28 cellular contexts compared by ENCODE assay signal in genomic region chr6:48318670-48319069, GRCh38.
A peak's percentile ranks its signal among the peaks of the same experiment; 100 is the strongest.
DNase-seq lines count a peak whose midpoint lies in the region; ATAC-seq, FAIRE-seq and TF ChIP-seq lines count a peak whose summit lies in the region.
"Had no signal": no experiment of that assay in that cellular context is flagged by ENCODE, and none has a peak within 500 bp of the region (broad histone marks: within the 10 kb centered on the region; RNA-seq: fewer than 3 reads in every experiment).

No MANE protein-coding gene starts in this region.

- no peak for FAIRE-seq in GM12878 (lab: Jason Lieb, UNC)
- FAIRE-seq: GM12892 had no signal

- in situ Hi-C loops in GM12878 (cut with MboI), result no loop called here

- RAD21 ChIA-PET in GM12878 (lab: Charles Lee; ENCODE audit: unreplicated experiment), result interaction anchor here (0.6 kb wide), 1 partner anchor 171 kb away, joined by 5 read pairs; no protein-coding TSS in a partner anchor

- H4K20me1 ChIP-seq in GM12878 (ENCODE audit: control insufficient read depth, insufficient read depth) (no peaks in the 10 kb centered on the region), PC-9 (ENCODE audit: insufficient read depth) (no peaks in the 10 kb centered on the region)

- H2AFZ ChIP-seq in GM12878 (ENCODE audit: control insufficient read depth, low read depth, low read length) (no peak overlapping the region), PC-9 (no peak overlapping the region)

- H3K27me3 ChIP-seq in GM12878 (replicated peaks in 1 of 2; ENCODE audit: control insufficient read depth in 2 of 2, insufficient read depth in 2 of 2, low read length in 1 of 2) (no peaks in the 10 kb centered on the region), PC-9 (ENCODE audit: insufficient read depth, low read depth) (no peaks in the 10 kb centered on the region)
- H3K27me3 ChIP-seq: BE2C, cardiac muscle cell, colonic mucosa, heart right ventricle, ovary, suprapubic skin had no signal

- peak; percentile 21; the same call in 2 of the 3 replicates for ATAC-seq in GM12878
- no peak for ATAC-seq in mucosa of descending colon
- ATAC-seq in HG03280 (IDR thresholded peaks at IDR 0.05; ENCODE audit: unreplicated experiment), result no peak
- ATAC-seq: heart right ventricle had no signal

- H3K36me3 ChIP-seq in HEK293 (ENCODE audit: control insufficient read depth in 2 of 2, insufficient read depth in 1 of 2, low read length in 2 of 2), result no peaks in the 10 kb centered on the region
- H3K36me3 ChIP-seq in GM12878 (ENCODE audit: control insufficient read depth in 2 of 2, insufficient read depth in 2 of 2, low read length in 1 of 2), result no peaks in the 10 kb centered on the region
- H3K36me3 ChIP-seq in PC-9 (ENCODE audit: low read depth), result no peaks in the 10 kb centered on the region
- no peaks in the 10 kb centered on the region for H3K36me3 ChIP-seq in mucosa of descending colon (ENCODE audit: low read depth)
- H3K36me3 ChIP-seq: BE2C, cardiac muscle cell, colonic mucosa, heart right ventricle, ovary, suprapubic skin had no signal

- intact Hi-C loops in GM12878 (cut with micrococcal nuclease; ENCODE audit: unreplicated experiment) (no loop called here), PC-9 (cut with micrococcal nuclease; ENCODE audit: unreplicated experiment) (loop anchor here (10.0 kb wide), 1 partner anchor 234 kb away; no protein-coding TSS in a partner anchor), mucosa of descending colon (cut with DNase I, micrococcal nuclease) (no loop called here)

- DNase-seq in GM12878 (ENCODE audit: low read depth, low spot score) (no peak), islet precursor cell (peak; percentile 50), PC-9 (no peak), mucosa of descending colon (no peak)
- DNase-seq: activated CD4-positive, alpha-beta T cell treated with anti-CD3 and anti-CD28 coated beads, Interleukin-2, amount 50 U/mL, for 1 hour; activated CD4-positive, CD25-positive, alpha-beta regulatory T cell; activated effector memory CD4-positive, alpha-beta T cell treated with anti-CD3 and anti-CD28 coated beads, Interleukin-2, amount 50 U/mL, for 16 hours; activated T-cell treated with anti-CD3 and anti-CD28 coated beads, Interleukin-2, amount 50 U/mL, for 1 hour; anterior cingulate cortex; BE2C; CD8-positive, alpha-beta memory T cell; colonic mucosa; DMS 273 treated with DMSO at 0.1 percent for 48 hours; effector CD4-positive, alpha-beta T cell; heart right ventricle; NCI-H146; NCI-H748 treated with DMSO at 0.1 percent for 48 hours; nephron progenitor cell; ovary; RPMI8226; stimulated activated naive CD4-positive, alpha-beta T cell had no signal

- POLR2A ChIA-PET in HEK293 (lab: Yijun Ruan, JAX) (no interaction called here), GM12878 (lab: Charles Lee) (no interaction called here), PC-9 (lab: Charles Lee; ENCODE audit: unreplicated experiment) (no interaction called here)

- H3F3A ChIP-seq in PC-9 (ENCODE audit: insufficient read depth, low read depth), result no peaks in the 10 kb centered on the region

- TF ChIP-seq CTCF in C4-2B (conservative IDR thresholded peaks at IDR 0.05), result no peak
- no peak for TF ChIP-seq CTCF in HEK293 (tag by site-specific recombination; IDR thresholded peaks at IDR 0.05)
- TF ChIP-seq CTCF in GM12878 (IDR thresholded peaks at IDR 0.05 in 2 of 3, conservative IDR thresholded peaks at IDR 0.05 in 1 of 3; ENCODE audit: control insufficient read depth in 2 of 3, extremely low read depth in 1 of 3, insufficient read depth in 1 of 3, low read depth in 3 of 3, low read length in 3 of 3), result no peak
- no peak for TF ChIP-seq CTCF in PC-9 (conservative IDR thresholded peaks at IDR 0.05)
- no peak for TF ChIP-seq CTCF in mucosa of descending colon (IDR thresholded peaks at IDR 0.05)

- no peak for TF ChIP-seq EP300 in GM12878 (IDR thresholded peaks at IDR 0.05; ENCODE audit: borderline replicate concordance in 1 of 2, control insufficient read depth in 1 of 2, low read depth in 2 of 2, low read length in 2 of 2)

- CTCF ChIA-PET in HEK293 (lab: Yijun Ruan, JAX) (no interaction called here), GM12878 (lab: Yijun Ruan, JAX) (no interaction called here), PC-9 (lab: Charles Lee) (no interaction called here)

- H3K27ac ChIP-seq in C4-2B (peak overlapping the region; percentile 20; the same call in 1 of the 2 replicates), HEK293 (ENCODE audit: extremely low read depth, low read depth, low read length) (no peak overlapping the region), GM12878 (ENCODE audit: control insufficient read depth, insufficient read depth) (no peak overlapping the region), PC-9 (no peak overlapping the region)
- H3K27ac ChIP-seq: cardiac muscle cell, colonic mucosa, heart right ventricle, ovary, suprapubic skin had no signal

- no peak overlapping the region for H3K9ac ChIP-seq in GM12878 (ENCODE audit: control insufficient read depth, insufficient read depth, low read length)

- no peaks in the 10 kb centered on the region for H3K9me2 ChIP-seq in PC-9 (ENCODE audit: insufficient read depth)

- no peaks in the 10 kb centered on the region for H3K4me1 ChIP-seq in HEK293 (ENCODE audit: control insufficient read depth, insufficient read depth, low read length)
- no peaks in the 10 kb centered on the region for H3K4me1 ChIP-seq in GM12878 (ENCODE audit: control insufficient read depth, insufficient read depth, low read length)
- no peaks in the 10 kb centered on the region for H3K4me1 ChIP-seq in PC-9 (replicated peaks; ENCODE audit: insufficient read depth)
- H3K4me1 ChIP-seq in mucosa of descending colon (ENCODE audit: low read depth), result no peaks in the 10 kb centered on the region
- H3K4me1 ChIP-seq: BE2C, colonic mucosa, heart right ventricle, suprapubic skin had no signal

- BruUV-seq in GM12878 (replicated peaks; lab: Mats Ljungman, UMichigan), result no TSS peak
- no TSS peak for BruUV-seq in PC-9 (replicated peaks; lab: Mats Ljungman, UMichigan)

- H3K4me3 ChIP-seq in HEK293 (ENCODE audit: low read depth, low read length), result no peak overlapping the region
- no peak overlapping the region for H3K4me3 ChIP-seq in GM12878
- no peak overlapping the region for H3K4me3 ChIP-seq in PC-9
- no peak overlapping the region for H3K4me3 ChIP-seq in mucosa of descending colon
- H3K4me3 ChIP-seq: cardiac muscle cell, colonic mucosa, heart right ventricle, lung, ovary, suprapubic skin had no signal

- H3K9me3 ChIP-seq in HEK293 (ENCODE audit: control insufficient read depth, insufficient read depth, low read depth, low read length), result no peaks in the 10 kb centered on the region
- H3K9me3 ChIP-seq in GM12878 (replicated peaks; ENCODE audit: control insufficient read depth, insufficient read depth, low read length), result no peaks in the 10 kb centered on the region
- H3K9me3 ChIP-seq in PC-9 (ENCODE audit: insufficient read depth, low read depth), result no peaks in the 10 kb centered on the region
- no peaks in the 10 kb centered on the region for H3K9me3 ChIP-seq in mucosa of descending colon
- H3K9me3 ChIP-seq: BE2C, colonic mucosa, heart right ventricle, ovary, suprapubic skin had no signal

- no peak for TF ChIP-seq RAD21 in GM12878 (IDR thresholded peaks at IDR 0.05; ENCODE audit: insufficient read depth, low read depth, low read length)

- SMC1A ChIA-PET in GM12878 (lab: Charles Lee; ENCODE audit: uncharacterized antibody, unreplicated experiment), result no interaction called here

- no peak for TF ChIP-seq POLR2A in GM12878 (IDR thresholded peaks at IDR 0.05; ENCODE audit: low read depth, low read length)

- WGBS in GM12878 (ENCODE audit: insufficient coverage, insufficient replicate concordance, low lambda C conversion rate, missing lambda C conversion rate), result 0% methylated on average over 5 of the region's 5 CpGs

- no peaks in the 10 kb centered on the region for H3K79me2 ChIP-seq in GM12878 (ENCODE audit: control insufficient read depth, insufficient read depth, low read length)
- no peaks in the 10 kb centered on the region for H3K79me2 ChIP-seq in PC-9 (ENCODE audit: low read depth)

- H3K4me2 ChIP-seq in GM12878 (ENCODE audit: control insufficient read depth, insufficient read depth), result no peak overlapping the region
- no peak overlapping the region for H3K4me2 ChIP-seq in PC-9

TF ChIP-seq in HEK293, 187 proteins besides CTCF, POLR2A, EP300 and RAD21:
- TF ChIP-seq KLF10 (tag by site-specific recombination; IDR thresholded peaks at IDR 0.05), result no peak
- no peak for TF ChIP-seq ZNF24 (tag by site-specific recombination; IDR thresholded peaks at IDR 0.05)
- TF ChIP-seq SCRT2 (tag by site-specific recombination; IDR thresholded peaks at IDR 0.05), result 0 out of 2 replicates have a peak, but pooled peaks have one; percentile 22

TF ChIP-seq in GM12878, 131 proteins besides CTCF, POLR2A, EP300 and RAD21 (continues in another document):
- TF ChIP-seq SMAD1 (IDR thresholded peaks at IDR 0.05; ENCODE audit: low read depth, partially characterized antibody), result no peak
- TF ChIP-seq PRDM15 (CRISPR knock-in tag; IDR thresholded peaks at IDR 0.05), result no peak
- TF ChIP-seq RELA (IDR thresholded peaks at IDR 0.05; ENCODE audit: borderline replicate concordance, partially characterized antibody), result no peak
- no peak for TF ChIP-seq KDM1A (IDR thresholded peaks at IDR 0.05; ENCODE audit: borderline replicate concordance)
- TF ChIP-seq SREBF2 (IDR thresholded peaks at IDR 0.05; ENCODE audit: low read length), result no peak
- no peak for TF ChIP-seq RFX5 (IDR thresholded peaks at IDR 0.05; ENCODE audit: low read depth, low read length)
